ENCODE assay signal across 9 cellular contexts in the genomic region with DNA sequence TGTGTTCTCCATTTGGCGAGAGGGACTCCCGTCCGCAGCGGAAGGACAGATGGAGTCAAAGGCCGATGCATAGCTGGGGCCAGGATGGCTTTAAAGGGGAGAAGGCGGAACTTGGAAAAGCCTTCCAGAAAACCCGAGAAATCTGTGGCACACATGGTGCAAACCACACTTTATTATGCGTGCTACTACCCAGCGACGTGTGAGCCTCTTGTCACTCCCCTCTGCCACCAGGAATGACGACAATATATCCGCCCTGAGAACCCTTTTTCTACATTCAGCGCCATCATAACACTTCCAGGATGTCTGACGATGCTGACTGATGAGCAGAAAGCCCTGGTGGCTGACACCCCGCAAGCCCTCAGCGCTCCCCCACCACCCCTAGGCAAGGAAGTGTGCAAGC. TPM values are rescaled to one million over a fixed set of nuclear protein-coding genes. Genes with fewer than 3 reads are reported as not detected.
DNase-seq lines count a peak whose midpoint lies in the region; ATAC-seq and TF ChIP-seq lines count a peak whose summit lies in the region.
"Had no signal": no experiment of that assay in that cellular context is flagged by ENCODE, and none has a peak within 500 bp of the region (broad histone marks: within the 10 kb centered on the region; RNA-seq: fewer than 3 reads in every experiment).

No MANE protein-coding gene starts in this region.

- CTCF ChIA-PET in activated B cell treated with CpG ODN at 0.5 μM for 24 hours (lab: Charles Lee): no interaction called here

- H3K4me3 ChIP-seq in right lobe of liver: peak overlapping the region in 2 of 3 donors; percentile 23 to 26
- H3K4me3 ChIP-seq in thoracic aorta: peak overlapping the region; percentile 65

- ATAC-seq in activated B cell treated with CpG ODN at 0.5 μM for 24 hours (ENCODE audit: low read depth) (no peak), right lobe of liver (peak in 1 of 4 donors; percentile 9), thoracic aorta (ENCODE audit: insufficient number of reproducible peaks, low FRiP score, low read depth) (no peak), HG02840 (IDR thresholded peaks at IDR 0.05; ENCODE audit: low FRiP score, unreplicated experiment) (no peak), HG03159 (IDR thresholded peaks at IDR 0.05; ENCODE audit: unreplicated experiment) (no peak)

- intact Hi-C loops in activated B cell treated with CpG ODN at 0.5 μM for 24 hours (cut with micrococcal nuclease) (loop anchor here (5.0 kb wide), 1 partner anchor 700 kb away; no protein-coding TSS in a partner anchor), right lobe of liver (cut with DNase I) (loop anchor here in 1 of 2 donors (5.0 kb wide), 1 partner anchor 90 kb away; no protein-coding TSS in a partner anchor)

- POLR2A ChIA-PET in activated B cell treated with CpG ODN at 0.5 μM for 24 hours (lab: Charles Lee): no interaction called here

- H3K27ac ChIP-seq in right lobe of liver: no peak overlapping the region
- H3K27ac ChIP-seq in thoracic aorta: no peak overlapping the region

- no peak for TF ChIP-seq POLR2A in right lobe of liver (IDR thresholded peaks at IDR 0.05)

- H3K4me1 Mint-ChIP-seq in activated naive CD4-positive, alpha-beta T cell treated with anti-CD3 and anti-CD28 coated beads, Interleukin-2, amount 50 U/mL, for 24 hours: peaks cover 15% of the 10 kb centered on the region
- H3K4me1 Mint-ChIP-seq in activated B cell treated with CpG ODN at 0.5 μM for 24 hours: peaks cover 18% of the 10 kb centered on the region

- H3K27me3 ChIP-seq in right lobe of liver: peaks cover 0 to 18% of the 10 kb centered on the region in 2 donors
- no peaks in the 10 kb centered on the region for H3K27me3 ChIP-seq in thoracic aorta (replicated peaks; ENCODE audit: insufficient read depth)

- WGBS in right lobe of liver (ENCODE audit: insufficient coverage, low coverage, low lambda C conversion rate, missing lambda C conversion rate): 7% methylated on average over 14 of the region's 16 CpGs

- DNase-seq in activated naive CD4-positive, alpha-beta T cell treated with Interleukin-2 at 50 U/mL for 16 hours: no peak
- DNase-seq in activated B cell treated with CpG ODN at 0.5 μM for 24 hours (no peak), right lobe of liver (no peak), thoracic aorta (ENCODE audit: low spot score) (no peak), germinal center (ENCODE audit: low spot score) (no peak)
- DNase-seq: MM.1S had no signal

- peak overlapping the region; percentile 26 for H3K4me3 Mint-ChIP-seq in activated naive CD4-positive, alpha-beta T cell treated with anti-CD3 and anti-CD28 coated beads, Interleukin-2, amount 50 U/mL, for 24 hours
- H3K4me3 Mint-ChIP-seq in activated B cell treated with CpG ODN at 0.5 μM for 24 hours: peak overlapping the region; percentile 84

- TF ChIP-seq CTCF in activated B cell treated with CpG ODN at 0.5 μM for 24 hours (IDR thresholded peaks at IDR 0.05) (no peak), right lobe of liver (IDR thresholded peaks at IDR 0.05) (no peak), thoracic aorta (IDR thresholded peaks at IDR 0.05) (no peak)

- no peaks in the 10 kb centered on the region for H3K9me3 ChIP-seq in right lobe of liver
- no peaks in the 10 kb centered on the region for H3K9me3 ChIP-seq in thoracic aorta

- peaks cover 41% of the 10 kb centered on the region for H3K27me3 Mint-ChIP-seq in activated naive CD4-positive, alpha-beta T cell treated with anti-CD3 and anti-CD28 coated beads, Interleukin-2, amount 50 U/mL, for 24 hours
- H3K27me3 Mint-ChIP-seq in activated B cell treated with CpG ODN at 0.5 μM for 24 hours: peaks cover 55% of the 10 kb centered on the region

- peaks cover 0 to 22% (median 0%) of the 10 kb centered on the region in 4 donors for H3K4me1 ChIP-seq in right lobe of liver
- H3K4me1 ChIP-seq in thoracic aorta (ENCODE audit: control insufficient read depth in 1 of 2, low read depth in 2 of 2): peaks cover 3 to 17% of the 10 kb centered on the region in 2 donors

- H3K36me3 ChIP-seq in right lobe of liver (no peaks in the 10 kb centered on the region), thoracic aorta (no peaks in the 10 kb centered on the region)

- H3K27ac Mint-ChIP-seq in activated naive CD4-positive, alpha-beta T cell treated with anti-CD3 and anti-CD28 coated beads, Interleukin-2, amount 50 U/mL, for 24 hours: peak overlapping the region; percentile 39
- H3K27ac Mint-ChIP-seq in activated B cell treated with CpG ODN at 0.5 μM for 24 hours: no peak overlapping the region

- H3K9me3 Mint-ChIP-seq in activated naive CD4-positive, alpha-beta T cell treated with anti-CD3 and anti-CD28 coated beads, Interleukin-2, amount 50 U/mL, for 24 hours: no peaks in the 10 kb centered on the region
- H3K9me3 Mint-ChIP-seq in activated B cell treated with CpG ODN at 0.5 μM for 24 hours: no peaks in the 10 kb centered on the region

- no peaks in the 10 kb centered on the region for H3K36me3 Mint-ChIP-seq in activated naive CD4-positive, alpha-beta T cell treated with anti-CD3 and anti-CD28 coated beads, Interleukin-2, amount 50 U/mL, for 24 hours
- H3K36me3 Mint-ChIP-seq in activated B cell treated with CpG ODN at 0.5 μM for 24 hours (ENCODE audit: low read depth): peaks cover 4% of the 10 kb centered on the region

RNA-seq across cellular contexts. Expression of gene DCHS2, which starts 0.7 kb away (rescaled TPM):
- 0.02 and 0.13 TPM in 2 replicates for total RNA-seq in activated B cell treated with CpG ODN at 0.5 μM for 24 hours
- under 1 TPM in 5 of 6 experiments, not detected in 1; 0.07 to 0.37 (median 0.12) TPM for total RNA-seq in right lobe of liver
- under 1 TPM in 1 of 2 donors, not detected in 1; 0.35 TPM for total RNA-seq in thoracic aorta

RNA-seq across cellular contexts. Expression of gene PLRG1, which starts 57.9 kb away (rescaled TPM):
- total RNA-seq in activated B cell treated with CpG ODN at 0.5 μM for 24 hours (99.3 and 110 TPM in 2 replicates), right lobe of liver (10 to 100 TPM; 33.1 to 55.8 (median 39.2) TPM), thoracic aorta (10 to 100 TPM; 18.4 to 42.5 TPM)
